ENCODE assay signal across 9 cellular contexts in the genomic region with DNA sequence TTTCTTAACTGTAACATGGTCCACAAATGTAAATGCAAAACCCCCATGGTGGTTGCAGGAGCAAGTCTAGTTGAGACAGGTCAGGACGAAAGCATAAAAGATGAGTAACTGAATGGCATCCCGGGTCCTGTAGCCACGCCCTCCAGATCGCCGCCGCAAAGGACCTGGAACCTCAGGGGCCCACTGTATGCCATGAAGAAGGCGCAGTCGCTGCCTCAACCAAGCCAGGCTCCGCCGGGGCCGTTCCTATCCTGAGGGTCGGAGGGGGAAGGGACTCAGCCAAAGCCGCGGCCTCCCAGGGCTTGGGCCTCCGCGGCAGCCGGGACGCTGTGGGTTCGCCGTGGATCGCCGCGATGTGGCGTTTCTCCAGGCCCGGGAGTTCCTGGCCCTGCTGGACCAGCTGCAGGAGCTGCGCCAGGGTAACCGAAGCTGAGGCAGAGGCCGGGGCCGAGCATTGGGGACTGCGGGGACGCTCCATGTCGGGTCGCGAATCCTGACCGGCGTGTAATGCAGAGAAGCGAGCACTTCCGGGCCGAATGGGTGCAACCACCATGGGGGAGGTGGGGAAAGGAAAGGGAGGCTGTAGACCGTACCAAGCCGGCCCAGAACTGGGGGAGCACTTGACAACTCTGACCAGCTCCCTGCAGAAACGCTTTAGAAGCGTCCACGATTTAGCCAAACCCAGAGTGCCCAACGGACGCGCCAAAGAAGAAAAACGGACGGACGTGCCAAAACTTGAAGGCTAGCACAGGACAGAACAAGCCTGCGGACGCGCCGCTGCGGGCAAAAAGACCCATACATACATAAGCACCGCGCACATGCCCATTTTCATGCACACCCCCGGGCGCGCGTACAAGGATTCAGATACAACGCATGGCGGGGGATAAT. TPM values are rescaled to one million over a fixed set of nuclear protein-coding genes. Genes with fewer than 3 reads are reported as not detected.
A peak's percentile ranks its signal among the peaks of the same experiment; 100 is the strongest.
DNase-seq lines count a peak whose midpoint lies in the region; ATAC-seq and TF ChIP-seq lines count a peak whose summit lies in the region.
"Had no signal": no experiment of that assay in that cellular context is flagged by ENCODE, and none has a peak within 500 bp of the region (broad histone marks: within the 10 kb centered on the region; RNA-seq: fewer than 3 reads in every experiment).

No MANE protein-coding gene starts in this region.

- peak; percentile 87 for ATAC-seq in HG03432 (IDR thresholded peaks at IDR 0.05; ENCODE audit: unreplicated experiment)
- peak; percentile 98 for ATAC-seq in left lobe of liver

- CTCF ChIA-PET in activated CD4-positive, alpha-beta T cell treated with anti-CD3 and anti-CD28 coated beads, Interleukin-2, amount 10 ng/mL, durations not matched to agents 7 days and 5 days (lab: Charles Lee): interaction anchor here (0.6 to 1.5 kb wide), 4 partner anchors 8 to 103 kb away, joined by 3 read pairs; no protein-coding TSS in a partner anchor

- POLR2A ChIA-PET in activated CD4-positive, alpha-beta T cell treated with anti-CD3 and anti-CD28 coated beads, Interleukin-2, amount 10 ng/mL, durations not matched to agents 7 days and 5 days (lab: Charles Lee): interaction anchor here (1.0 kb wide), 1 partner anchor 11 kb away, joined by 4 read pairs; a partner anchor contains a TSS

- H3K27ac ChIP-seq in coronary artery: peak overlapping the region; percentile 75 to 94

- H3K27ac Mint-ChIP-seq in activated CD4-positive, alpha-beta T cell treated with anti-CD3 and anti-CD28 coated beads, Interleukin-2, amount 10 ng/mL, durations not matched to agents 7 days and 5 days: peak overlapping the region; percentile 94

- H3K27me3 Mint-ChIP-seq in activated CD4-positive, alpha-beta T cell treated with anti-CD3 and anti-CD28 coated beads, Interleukin-2, amount 10 ng/mL, durations not matched to agents 7 days and 5 days: no peaks in the 10 kb centered on the region

- H3K9me3 Mint-ChIP-seq in activated CD4-positive, alpha-beta T cell treated with anti-CD3 and anti-CD28 coated beads, Interleukin-2, amount 10 ng/mL, durations not matched to agents 7 days and 5 days: no peaks in the 10 kb centered on the region

- TF ChIP-seq CTCF in coronary artery (IDR thresholded peaks at IDR 0.05): no peak

- TF ChIP-seq POLR2A in GM19193 (IDR thresholded peaks at IDR 0.05; ENCODE audit: extremely low read depth, insufficient read depth, insufficient read length): peak; percentile 96

- H3K4me1 Mint-ChIP-seq in activated CD4-positive, alpha-beta T cell treated with anti-CD3 and anti-CD28 coated beads, Interleukin-2, amount 10 ng/mL, durations not matched to agents 7 days and 5 days: peaks cover 24% of the 10 kb centered on the region

- peaks cover 17% of the 10 kb centered on the region for H3K36me3 Mint-ChIP-seq in activated CD4-positive, alpha-beta T cell treated with anti-CD3 and anti-CD28 coated beads, Interleukin-2, amount 10 ng/mL, durations not matched to agents 7 days and 5 days (ENCODE audit: low read depth)

- H3K4me3 Mint-ChIP-seq in activated CD4-positive, alpha-beta T cell treated with anti-CD3 and anti-CD28 coated beads, Interleukin-2, amount 10 ng/mL, durations not matched to agents 7 days and 5 days: peak overlapping the region; percentile 85

- peak overlapping the region; percentile 86 for H3K4me3 ChIP-seq in coronary artery

- DNase-seq in Ammon's horn (ENCODE audit: low spot score): peak; percentile 97
- peak; percentile 90 to 95 for DNase-seq in NCI-H526 (lab: John Stamatoyannopoulos, UW)
- peak; percentile 94 for DNase-seq in activated CD4-positive, alpha-beta T cell treated with anti-CD3 and anti-CD28 coated beads, Interleukin-2, amount 10 ng/mL, durations not matched to agents 7 days and 5 days
- DNase-seq in coronary artery (ENCODE audit: low spot score): peak; percentile 95
- DNase-seq in left lobe of liver (ENCODE audit: low spot score): peak; percentile 95
- DNase-seq in stimulated activated CD4-positive, alpha-beta T cell treated with anti-CD3 and anti-CD28 coated beads, Interleukin-1b, Interleukin-23, amount 100 ng/mL, for 48 hours: peak; percentile 93

RNA-seq across cellular contexts. Expression of a gene that starts 11.1 kb away (rescaled TPM):
- total RNA-seq in activated CD4-positive, alpha-beta T cell treated with anti-CD3 and anti-CD28 coated beads, Interleukin-2, amount 10 ng/mL, durations not matched to agents 7 days and 5 days: 10 to 100 TPM; 68.7 to 74.0 TPM
- total RNA-seq in left lobe of liver: 40.1 TPM

RNA-seq across cellular contexts. Expression of a gene that starts 25.3 kb away (rescaled TPM):
- total RNA-seq in activated CD4-positive, alpha-beta T cell treated with anti-CD3 and anti-CD28 coated beads, Interleukin-2, amount 10 ng/mL, durations not matched to agents 7 days and 5 days: not detected
- total RNA-seq in left lobe of liver: not detected
- total RNA-seq: T-helper 1 cell treated with Interleukin-12 subunit alpha and Interleukin-12 subunit beta and Interleukin-4 antibody, amounts not matched to agents 30 ng/mL and 1 ng/mL, for 36 hours had no signal

RNA-seq across cellular contexts. Expression of a gene that starts 38.7 kb away (rescaled TPM):
- total RNA-seq in activated CD4-positive, alpha-beta T cell treated with anti-CD3 and anti-CD28 coated beads, Interleukin-2, amount 10 ng/mL, durations not matched to agents 7 days and 5 days: 10 to 100 TPM; 69.7 to 75.0 TPM
- 50.3 TPM for total RNA-seq in left lobe of liver

Comparison
In these comparisons a context has a peak if more than half of its experiments do, and no peak if none do; other contexts are left out.
1. Peak in every context shown above with its lines: DNase-seq, ATAC-seq, H3K4me3 ChIP-seq and H3K27ac ChIP-seq.